14 cellular contexts compared by ENCODE assay signal in genomic region chr20:63280929-63281545, GRCh38. TPM values are rescaled to one million over a fixed set of nuclear protein-coding genes. Genes with fewer than 3 reads are reported as not detected.
A peak's percentile ranks its signal among the peaks of the same experiment; 100 is the strongest.
DNase-seq lines count a peak whose midpoint lies in the region; ATAC-seq, FAIRE-seq and TF ChIP-seq lines count a peak whose summit lies in the region.
"Had no signal": no experiment of that assay in that cellular context is flagged by ENCODE, and none has a peak within 500 bp of the region (broad histone marks: within the 10 kb centered on the region; RNA-seq: fewer than 3 reads in every experiment).

No MANE protein-coding gene starts in this region.

- WGBS in endodermal cell (ENCODE audit: insufficient coverage in 1 of 2, insufficient read length in 1 of 2), 2 experiments, result 88 to 89% methylated on average over 9 to 19 of the region's 19 CpGs

- peaks cover 76% of the 10 kb centered on the region for H3K36me3 ChIP-seq in left ventricle myocardium inferior
- peaks cover 55% of the 10 kb centered on the region for H3K36me3 ChIP-seq in endodermal cell (ENCODE audit: control insufficient read depth, insufficient read depth, low read length)
- H3K36me3 ChIP-seq in vagina, result peaks cover 0 to 74% of the 10 kb centered on the region in 2 donors
- peaks cover 61 to 99% (median 94%) of the 10 kb centered on the region in 3 donors for H3K36me3 ChIP-seq in tibial artery

- H3K4me3 ChIP-seq in left ventricle myocardium inferior (no peak overlapping the region), NB4 (ENCODE audit: low read depth, low read length) (no peak overlapping the region), endodermal cell (ENCODE audit: low read length) (no peak overlapping the region), vagina (no peak overlapping the region), tibial artery (no peak overlapping the region)
- H3K4me3 ChIP-seq: prostate gland had no signal

- TF ChIP-seq CTCF in left ventricle myocardium inferior (IDR thresholded peaks at IDR 0.05; ENCODE audit: borderline replicate concordance), result no peak
- peak; percentile 57 for TF ChIP-seq CTCF in NB4 (IDR thresholded peaks at IDR 0.05; ENCODE audit: low read depth, low read length)
- TF ChIP-seq CTCF in endodermal cell (conservative IDR thresholded peaks at IDR 0.05), result peak; percentile 72
- TF ChIP-seq CTCF in vagina (IDR thresholded peaks at IDR 0.05), result no peak
- TF ChIP-seq CTCF in tibial artery (IDR thresholded peaks at IDR 0.05), result no peak

- no peaks in the 10 kb centered on the region for H3K4me1 Mint-ChIP-seq in endodermal cell

- no peak overlapping the region for H3K27ac Mint-ChIP-seq in endodermal cell
- H3K27ac Mint-ChIP-seq: CD8-positive, alpha-beta T cell had no signal

- H3K9me3 ChIP-seq in left ventricle myocardium inferior (replicated peaks) (no peaks in the 10 kb centered on the region), endodermal cell (ENCODE audit: control insufficient read depth, low read length) (no peaks in the 10 kb centered on the region), vagina (no peaks in the 10 kb centered on the region), tibial artery (no peaks in the 10 kb centered on the region)
- H3K9me3 ChIP-seq: prostate gland had no signal

- H3K9ac ChIP-seq in endodermal cell (ENCODE audit: extremely low read depth, low read length, poor library complexity, severe bottlenecking), result no peak overlapping the region

- no peak for ATAC-seq in Right ventricle myocardium inferior
- ATAC-seq: CD8-positive, alpha-beta T cell had no signal

- H3K27ac ChIP-seq in left ventricle myocardium inferior (replicated peaks) (no peak overlapping the region), endodermal cell (ENCODE audit: low read depth, low read length) (no peak overlapping the region), vagina (no peak overlapping the region), tibial artery (no peak overlapping the region)
- H3K27ac ChIP-seq: prostate gland had no signal

- H3K4me3 Mint-ChIP-seq in endodermal cell, result no peak overlapping the region
- H3K4me3 Mint-ChIP-seq: CD8-positive, alpha-beta T cell had no signal

- peak; percentile 52 for FAIRE-seq in urothelium cell line (lab: Jason Lieb, UNC)

- peaks cover 17% of the 10 kb centered on the region for H3K4me1 ChIP-seq in left ventricle myocardium inferior
- no peaks in the 10 kb centered on the region for H3K4me1 ChIP-seq in endodermal cell (ENCODE audit: control insufficient read depth, insufficient read depth, low read length)
- H3K4me1 ChIP-seq in vagina, result no peaks in the 10 kb centered on the region
- no peaks in the 10 kb centered on the region for H3K4me1 ChIP-seq in tibial artery
- H3K4me1 ChIP-seq: prostate gland had no signal

- no peak for TF ChIP-seq POLR2A in NB4 (IDR thresholded peaks at IDR 0.05; ENCODE audit: extremely low read depth, insufficient read length)
- TF ChIP-seq POLR2A in vagina (IDR thresholded peaks at IDR 0.05), result no peak

- H3K9me3 Mint-ChIP-seq in endodermal cell, result no peaks in the 10 kb centered on the region
- H3K9me3 Mint-ChIP-seq: CD8-positive, alpha-beta T cell had no signal

- DNase-seq in Right ventricle myocardium inferior (ENCODE audit: missing footprints), result peak; percentile 59
- no peak for DNase-seq in left ventricle myocardium inferior
- peak; percentile 35 for DNase-seq in NB4 (ENCODE audit: low read depth)
- DNase-seq in endodermal cell, result peak; percentile 84
- DNase-seq in urothelium cell line (ENCODE audit: low spot score), result no peak
- DNase-seq in vagina (ENCODE audit: extremely low spot score in 2 of 2), result no peak
- no peak for DNase-seq in tibial artery
- no peak for DNase-seq in CD1c-positive myeloid dendritic cell (ENCODE audit: extremely low spot score)
- DNase-seq: activated gamma-delta T cell treated with Interleukin-2 at 50 U/mL for 16 hours; CD8-positive, alpha-beta T cell; effector CD8-positive, alpha-beta T cell; kidney glomerular epithelial cell; NCI-H774 had no signal

- intact Hi-C loops in Right ventricle myocardium inferior (cut with DNase I), result no loop called here
- intact Hi-C loops in left ventricle myocardium inferior (cut with micrococcal nuclease), result no loop called here
- intact Hi-C loops in vagina (cut with DNase I), result no loop called here
- intact Hi-C loops in tibial artery (cut with DNase I; ENCODE audit: low total_unique reads), result no loop called here

- no peaks in the 10 kb centered on the region for H3K27me3 ChIP-seq in left ventricle myocardium inferior (ENCODE audit: low read depth)
- no peaks in the 10 kb centered on the region for H3K27me3 ChIP-seq in endodermal cell (ENCODE audit: control insufficient read depth, insufficient read depth, low read length, poor library complexity, severe bottlenecking)
- H3K27me3 ChIP-seq in vagina, result no peaks in the 10 kb centered on the region
- no peaks in the 10 kb centered on the region for H3K27me3 ChIP-seq in tibial artery

- no peaks in the 10 kb centered on the region for H3K27me3 Mint-ChIP-seq in endodermal cell (ENCODE audit: insufficient read depth)

- peaks cover 51% of the 10 kb centered on the region for H3K36me3 Mint-ChIP-seq in endodermal cell (ENCODE audit: low read depth)

RNA-seq across cellular contexts. Expression of gene ARFGAP1, which starts 8.4 kb away (rescaled TPM):
- 28.8 TPM for total RNA-seq in Right ventricle myocardium inferior
- 33.4 TPM for total RNA-seq in left ventricle myocardium inferior
- total RNA-seq in endodermal cell, result 100 to 1,000 TPM; 159 to 208 TPM
- polyA plus RNA-seq in endodermal cell (2013, experiment 1 of 2), result 122 TPM
- polyA plus RNA-seq in endodermal cell (2013, experiment 2 of 2), result 97.6 TPM
- total RNA-seq in vagina, result 44.7 TPM

RNA-seq across cellular contexts. Expression of gene COL20A1, which starts 11.9 kb away (rescaled TPM):
- total RNA-seq in Right ventricle myocardium inferior (not detected), left ventricle myocardium inferior (not detected), endodermal cell (under 1 TPM in 1 of 2 donors, not detected in 1; 0.44 TPM), vagina (not detected)
- 0.53 TPM for polyA plus RNA-seq in endodermal cell (2013, experiment 1 of 2)
- polyA plus RNA-seq in endodermal cell (2013, experiment 2 of 2), result 0.46 TPM

RNA-seq across cellular contexts. Expression of gene NKAIN4, which starts 26.8 kb away (rescaled TPM):
- not detected for total RNA-seq in Right ventricle myocardium inferior
- total RNA-seq in left ventricle myocardium inferior, result not detected
- 1 to 10 TPM in 1 of 2 donors, under 1 TPM in 1; 0.24 to 1.7 TPM for total RNA-seq in endodermal cell
- polyA plus RNA-seq in endodermal cell (2013, experiment 1 of 2), result 51.9 TPM
- 40.1 TPM for polyA plus RNA-seq in endodermal cell (2013, experiment 2 of 2)
- not detected for total RNA-seq in vagina
- total RNA-seq: CD8-positive, alpha-beta T cell had no signal

RNA-seq across cellular contexts. Expression of gene BIRC7, which starts 45.3 kb away (rescaled TPM):
- total RNA-seq in Right ventricle myocardium inferior (not detected), left ventricle myocardium inferior (0.27 TPM), endodermal cell (not detected), vagina (2.7 TPM)
- 0.28 TPM for polyA plus RNA-seq in endodermal cell (2013, experiment 1 of 2)
- 0.21 TPM for polyA plus RNA-seq in endodermal cell (2013, experiment 2 of 2)
- total RNA-seq: prostate gland had no signal

Comparison
In these comparisons a context has a peak if more than half of its experiments do, and no peak if none do; other contexts are left out.
1. DNase-seq: peak in Right ventricle myocardium inferior (single experiment), NB4 (single experiment) and endodermal cell (single experiment); none in left ventricle myocardium inferior (single experiment), urothelium cell line (single experiment), vagina (0 of 2), tibial artery (0 of 2) and CD1c-positive myeloid dendritic cell (single experiment).
2. CTCF ChIP-seq: peak in NB4 (single experiment) and endodermal cell (single experiment); none in left ventricle myocardium inferior (single experiment), vagina (0 of 3) and tibial artery (0 of 2).